1 cellular context compared by ENCODE assay signal in genomic region chr6:32519117-32519909, GRCh38.
TF ChIP-seq lines count a peak whose summit lies in the region.

No MANE protein-coding gene starts in this region.

TF ChIP-seq in HEK293, 187 proteins besides CTCF, POLR2A, EP300 and RAD21 (continued from another document and continues in another):
- TF ChIP-seq ZSCAN23 (tag by site-specific recombination; IDR thresholded peaks at IDR 0.05): no peak
- TF ChIP-seq ZNF561 (tag by site-specific recombination; IDR thresholded peaks at IDR 0.05; ENCODE audit: borderline replicate concordance): no peak
- no peak for TF ChIP-seq ZNF776 (tag by site-specific recombination; IDR thresholded peaks at IDR 0.05; ENCODE audit: borderline replicate concordance)
- no peak for TF ChIP-seq ZNF747 (tag by site-specific recombination; IDR thresholded peaks at IDR 0.05)
- TF ChIP-seq ZNF639 (tag by site-specific recombination; IDR thresholded peaks at IDR 0.05): no peak
- TF ChIP-seq AEBP2 (tag by site-specific recombination; IDR thresholded peaks at IDR 0.05; ENCODE audit: borderline replicate concordance): no peak
- TF ChIP-seq ZNF792 (tag by site-specific recombination; IDR thresholded peaks at IDR 0.05): no peak
- no peak for TF ChIP-seq ZNF426 (tag by site-specific recombination; IDR thresholded peaks at IDR 0.05)
- peak; percentile 50 for TF ChIP-seq ZNF341 (tag by site-specific recombination; IDR thresholded peaks at IDR 0.05; ENCODE audit: low read depth)
- TF ChIP-seq TCF7L2 (IDR thresholded peaks at IDR 0.05; ENCODE audit: borderline replicate concordance, low read depth, low read length): no peak
- TF ChIP-seq PRDM1 (tag by site-specific recombination; IDR thresholded peaks at IDR 0.05): no peak
- no peak for TF ChIP-seq ZNF398 (tag by site-specific recombination; IDR thresholded peaks at IDR 0.05)
- TF ChIP-seq ZNF248 (tag by site-specific recombination; IDR thresholded peaks at IDR 0.05): no peak
- no peak for TF ChIP-seq ZNF391 (tag by site-specific recombination; IDR thresholded peaks at IDR 0.05; ENCODE audit: borderline replicate concordance, low read depth)
- TF ChIP-seq ZNF600 (tag by site-specific recombination; IDR thresholded peaks at IDR 0.05): peak; percentile 78
- no peak for TF ChIP-seq PRDM6 (tag by site-specific recombination; IDR thresholded peaks at IDR 0.05)
- no peak for TF ChIP-seq ZNF555 (tag by site-specific recombination; conservative IDR thresholded peaks at IDR 0.05)
- TF ChIP-seq ZNF121 (tag by site-specific recombination; IDR thresholded peaks at IDR 0.05): no peak
- no peak for TF ChIP-seq ZNF311 (tag by site-specific recombination; IDR thresholded peaks at IDR 0.05; ENCODE audit: borderline replicate concordance)
- TF ChIP-seq HOXC10 (CRISPR knock-in tag; IDR thresholded peaks at IDR 0.05): no peak
- peak; percentile 71 for TF ChIP-seq OSR2 (tag by site-specific recombination; IDR thresholded peaks at IDR 0.05)
- TF ChIP-seq GFI1B (tag by site-specific recombination; IDR thresholded peaks at IDR 0.05): no peak
- TF ChIP-seq ZNF830 (tag by site-specific recombination; IDR thresholded peaks at IDR 0.05; ENCODE audit: low read depth): no peak
- TF ChIP-seq ZNF175 (tag by site-specific recombination; IDR thresholded peaks at IDR 0.05): no peak
- no peak for TF ChIP-seq ZNF433 (tag by site-specific recombination; IDR thresholded peaks at IDR 0.05; ENCODE audit: low read depth)
- no peak for TF ChIP-seq ZNF146 (tag by site-specific recombination; IDR thresholded peaks at IDR 0.05)
- no peak for TF ChIP-seq KLF1 (tag by site-specific recombination; IDR thresholded peaks at IDR 0.05)
- no peak for TF ChIP-seq ZNF266 (tag by site-specific recombination; IDR thresholded peaks at IDR 0.05; ENCODE audit: low read depth)
- TF ChIP-seq BCL11B (tag by site-specific recombination; IDR thresholded peaks at IDR 0.05; ENCODE audit: low read depth): no peak
- no peak for TF ChIP-seq ZFP69B (tag by site-specific recombination; IDR thresholded peaks at IDR 0.05)
- no peak for TF ChIP-seq KLF16 (tag by site-specific recombination; IDR thresholded peaks at IDR 0.05)
- no peak for TF ChIP-seq ZNF596 (tag by site-specific recombination; IDR thresholded peaks at IDR 0.05)
- TF ChIP-seq ZNF19 (tag by site-specific recombination; IDR thresholded peaks at IDR 0.05; ENCODE audit: low read depth): no peak
- TF ChIP-seq ZBTB17 (tag by site-specific recombination; IDR thresholded peaks at IDR 0.05): no peak
- TF ChIP-seq ZNF324 (tag by site-specific recombination; IDR thresholded peaks at IDR 0.05): no peak
- no peak for TF ChIP-seq ZNF366 (tag by site-specific recombination; conservative IDR thresholded peaks at IDR 0.05)
- 0 out of 2 replicates have a peak, but pooled peaks have one; percentile 6 for TF ChIP-seq FEZF1 (tag by site-specific recombination; IDR thresholded peaks at IDR 0.05)
- no peak for TF ChIP-seq ZNF843 (tag by site-specific recombination; IDR thresholded peaks at IDR 0.05)
- TF ChIP-seq ZNF660 (tag by site-specific recombination; IDR thresholded peaks at IDR 0.05): no peak
- TF ChIP-seq ZNF239 (tag by site-specific recombination; IDR thresholded peaks at IDR 0.05): no peak
- no peak for TF ChIP-seq ZNF488 (tag by site-specific recombination; IDR thresholded peaks at IDR 0.05)
- no peak for TF ChIP-seq ZNF701 (tag by site-specific recombination; IDR thresholded peaks at IDR 0.05)
- no peak for TF ChIP-seq GLIS2 (tag by site-specific recombination; IDR thresholded peaks at IDR 0.05)
- TF ChIP-seq KLF17 (tag by site-specific recombination; IDR thresholded peaks at IDR 0.05): no peak
- TF ChIP-seq ZNF510 (tag by site-specific recombination; IDR thresholded peaks at IDR 0.05; ENCODE audit: insufficient replicate concordance): no peak
- TF ChIP-seq ZNF423 (tag by site-specific recombination; IDR thresholded peaks at IDR 0.05): no peak
- TF ChIP-seq ZBTB7A (tag by site-specific recombination; IDR thresholded peaks at IDR 0.05; ENCODE audit: low read depth): no peak
- TF ChIP-seq ZNF362 (tag by site-specific recombination; IDR thresholded peaks at IDR 0.05): no peak
- no peak for TF ChIP-seq ZNF621 (tag by site-specific recombination; IDR thresholded peaks at IDR 0.05)
- no peak for TF ChIP-seq ZNF133 (tag by site-specific recombination; IDR thresholded peaks at IDR 0.05)
- TF ChIP-seq ELK4 (IDR thresholded peaks at IDR 0.05; ENCODE audit: borderline replicate concordance, low read depth, low read length): no peak
- TF ChIP-seq YY1 (tag by site-specific recombination; IDR thresholded peaks at IDR 0.05): no peak
- TF ChIP-seq RBAK (tag by site-specific recombination; IDR thresholded peaks at IDR 0.05): no peak
- no peak for TF ChIP-seq KLF7 (tag by site-specific recombination; IDR thresholded peaks at IDR 0.05; ENCODE audit: borderline replicate concordance)
- peak; percentile 87 for TF ChIP-seq SCRT2 (tag by site-specific recombination; IDR thresholded peaks at IDR 0.05)
- TF ChIP-seq ZFHX2 (tag by site-specific recombination; conservative IDR thresholded peaks at IDR 0.05): no peak
- TF ChIP-seq ZNF624 (tag by site-specific recombination; IDR thresholded peaks at IDR 0.05): no peak
- no peak for TF ChIP-seq ZNF529 (tag by site-specific recombination; IDR thresholded peaks at IDR 0.05; ENCODE audit: insufficient replicate concordance)
- TF ChIP-seq ZNF280D (tag by site-specific recombination; IDR thresholded peaks at IDR 0.05): no peak
- TF ChIP-seq ZBTB1 (tag by site-specific recombination; IDR thresholded peaks at IDR 0.05): no peak
- TF ChIP-seq ZEB2 (tag by site-specific recombination; IDR thresholded peaks at IDR 0.05): no peak; the same call in 1 of the 2 replicates
